In genomic region chr13:104006625-104007061, GRCh38 we compare ENCODE assay signal across 14 cellular contexts.
DNase-seq lines count a peak whose midpoint lies in the region; ATAC-seq and TF ChIP-seq lines count a peak whose summit lies in the region.
"Had no signal": no experiment of that assay in that cellular context is flagged by ENCODE, and none has a peak within 500 bp of the region (broad histone marks: within the 10 kb centered on the region; RNA-seq: fewer than 3 reads in every experiment).

No MANE protein-coding gene starts in this region.

- no peak for ATAC-seq in HG02885 (IDR thresholded peaks at IDR 0.05; ENCODE audit: poor library complexity, unreplicated experiment)
- no peak for ATAC-seq in HG02588 (IDR thresholded peaks at IDR 0.05; ENCODE audit: unreplicated experiment)
- ATAC-seq in HG02678 (IDR thresholded peaks at IDR 0.05; ENCODE audit: unreplicated experiment): no peak

- no peak overlapping the region for H3K4me3 ChIP-seq in astrocyte of the spinal cord (ENCODE audit: low read depth, low read length)
- H3K4me3 ChIP-seq: dorsolateral prefrontal cortex, thyroid gland had no signal

- in situ Hi-C loops in Caki2 (cut with HindIII; ENCODE audit: low pct_unique_long_range_greater_than_20kb, low sequenced_read_pairs) (loop anchor here (25.0 kb wide), 1 partner anchor 119 kb away; no protein-coding TSS in a partner anchor), astrocyte of the spinal cord (cut with HindIII; ENCODE audit: low sequenced_read_pairs) (no loop called here)

- DNase-seq in Caki2 (ENCODE audit: low read depth) (peak; percentile 98), NCI-H526 treated with DMSO at 0.1 percent for 48 hours (lab: John Stamatoyannopoulos, UW) (peak; percentile 51), astrocyte of the spinal cord (ENCODE audit: low read depth, low spot score) (peak; percentile 48), kidney glomerular epithelial cell (lab: John Stamatoyannopoulos, UW) (peak; percentile 98), GM03348 (ENCODE audit: low spot score) (no peak)
- DNase-seq: aorta; COR-L47; dorsolateral prefrontal cortex; MM.1S; stimulated activated CD4-positive, alpha-beta T cell treated with anti-CD3 and anti-CD28 coated beads, Interleukin-4, amount 100 ng/mL, for 24 hours had no signal

- TF ChIP-seq CTCF in astrocyte of the spinal cord (IDR thresholded peaks at IDR 0.05; ENCODE audit: low read depth, low read length): no peak
